ENCODE assay signal across 22 cellular contexts in the genomic region with DNA sequence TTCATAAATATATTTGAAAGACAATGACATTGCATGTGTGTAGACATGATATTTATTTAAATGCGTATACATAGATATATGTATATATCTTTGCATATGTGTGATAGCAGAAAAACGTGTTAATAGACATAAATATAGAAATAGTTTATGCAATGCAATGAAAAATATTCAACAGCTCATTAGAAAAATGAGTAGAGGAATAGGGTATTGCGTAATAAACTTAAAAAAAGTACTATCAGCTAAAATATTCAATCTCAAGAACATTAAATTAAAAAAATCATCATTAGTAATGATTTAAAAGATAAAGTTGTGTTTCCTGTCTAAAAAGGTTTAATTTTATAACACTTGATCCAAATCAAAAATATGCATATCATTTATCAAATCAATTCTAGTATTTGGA.
"Had no signal": no experiment of that assay in that cellular context is flagged by ENCODE, and none has a peak within 500 bp of the region (broad histone marks: within the 10 kb centered on the region; RNA-seq: fewer than 3 reads in every experiment).

No MANE protein-coding gene starts in this region.

- H3K9me3 ChIP-seq: esophagus muscularis mucosa, gastrocnemius medialis, heart right ventricle, left lung, lower lobe of right lung, mucosa of descending colon had no signal

- H3K4me3 ChIP-seq: coronary artery, dorsolateral prefrontal cortex, esophagus muscularis mucosa, gastrocnemius medialis, heart right ventricle, left lung, lower lobe of right lung, mucosa of descending colon had no signal

- H3K27ac ChIP-seq: coronary artery, dorsolateral prefrontal cortex, esophagus muscularis mucosa, foreskin keratinocyte, gastrocnemius medialis, heart right ventricle, left lung, lower lobe of right lung had no signal

- FAIRE-seq: colon, endothelial cell of umbilical vein had no signal

- H3K4me1 ChIP-seq: esophagus muscularis mucosa, foreskin keratinocyte, gastrocnemius medialis, heart right ventricle, left lung, lower lobe of right lung had no signal

- H3K36me3 ChIP-seq: esophagus muscularis mucosa, gastrocnemius medialis, heart right ventricle, left lung, lower lobe of right lung had no signal

- DNase-seq: dermis blood vessel endothelial cell; dorsolateral prefrontal cortex; effector CD4-positive, alpha-beta T cell; effector memory CD4-positive, alpha-beta T cell; foreskin keratinocyte; gastrocnemius medialis; glutamatergic neuron; head of caudate nucleus; heart right ventricle; hippocampal formation; immature natural killer cell; islet precursor cell; left cardiac atrium; left lung; left ventricle myocardium superior; lower lobe of right lung; mesenchymal stem cell; mucosa of descending colon had no signal

- ATAC-seq: foreskin keratinocyte, gastrocnemius medialis, heart right ventricle, left cardiac atrium, left lung, left ventricle myocardium superior, lower lobe of right lung, mucosa of descending colon had no signal

- H3K27me3 ChIP-seq: dorsolateral prefrontal cortex, esophagus muscularis mucosa, foreskin keratinocyte, gastrocnemius medialis, heart right ventricle, left lung had no signal
